In the genomic region with DNA sequence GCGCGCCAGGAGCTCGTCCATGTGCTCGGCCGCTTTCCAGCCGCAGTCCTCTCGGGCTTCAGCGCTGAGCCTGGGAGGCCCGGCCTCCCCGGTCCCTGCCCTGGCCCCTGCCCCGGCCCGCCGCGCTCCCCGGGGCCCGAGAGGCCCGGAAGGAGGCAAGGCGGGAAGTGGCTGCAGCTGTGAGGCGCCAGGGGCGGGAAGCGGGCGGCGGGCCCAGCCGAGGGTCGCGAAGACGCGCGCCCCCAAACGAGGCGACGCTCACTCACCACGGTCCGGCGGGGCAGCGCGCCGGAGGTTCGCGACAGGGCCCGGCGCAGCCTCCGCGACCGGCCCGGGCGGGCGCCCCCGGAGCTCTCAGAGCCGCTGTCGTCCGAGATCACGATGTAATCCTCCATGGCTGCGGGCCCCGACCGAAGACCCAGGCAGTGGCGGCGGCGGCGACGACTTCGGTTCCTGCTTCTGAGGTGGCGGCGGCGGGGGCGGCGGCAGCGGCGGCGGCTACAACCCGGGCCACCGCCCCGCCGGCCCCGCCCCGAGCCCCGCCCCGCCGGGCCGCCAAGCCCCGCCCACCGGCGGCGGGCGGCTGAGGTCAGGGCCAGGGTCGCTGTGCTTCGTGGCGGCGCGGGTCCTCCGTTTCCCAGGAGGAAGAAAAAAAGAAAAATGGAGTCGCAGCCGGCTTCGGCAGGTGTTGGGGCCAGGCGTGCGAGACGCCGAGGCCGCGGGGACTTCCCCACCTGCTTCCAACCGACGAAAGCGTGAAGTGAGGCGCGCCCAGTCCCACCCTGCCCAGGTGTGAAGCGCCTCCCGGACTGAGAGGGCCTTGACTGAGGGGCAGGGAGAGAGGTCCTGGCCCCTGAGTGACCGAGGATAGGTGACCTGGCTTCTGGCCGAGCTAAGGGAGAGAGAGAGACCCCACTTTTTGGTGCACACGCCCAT, we compare ENCODE assay signal across 8 cellular contexts.
DNase-seq lines count a peak whose midpoint lies in the region; ATAC-seq and TF ChIP-seq lines count a peak whose summit lies in the region.
"Not testable (repeated sequence)": the region's sequence is repeated elsewhere in the genome, so short reads cannot be mapped to it uniquely, and the experiment has no call there.

No MANE protein-coding gene starts in this region.

- H3K27ac Mint-ChIP-seq in progenitor cell of endocrine pancreas, result not testable (repeated sequence)

- H3K36me3 Mint-ChIP-seq in progenitor cell of endocrine pancreas (ENCODE audit: insufficient read depth), result not testable (repeated sequence)

- not testable (repeated sequence) for H3K9me2 ChIP-seq in DOHH2 (replicated peaks; ENCODE audit: control insufficient read depth, low read length)

- H3F3A ChIP-seq in DOHH2 (ENCODE audit: control insufficient read depth, insufficient read depth), result not testable (repeated sequence)

- H4K20me1 ChIP-seq in DOHH2 (ENCODE audit: control insufficient read depth, insufficient read depth, low read depth, low read length), result not testable (repeated sequence)

- H3K4me1 ChIP-seq in DOHH2 (ENCODE audit: control insufficient read depth, low read length), result peaks cover 12% of the 10 kb centered on the region
- not testable (repeated sequence) for H3K4me1 ChIP-seq in right atrium auricular region

- H3K4me1 Mint-ChIP-seq in progenitor cell of endocrine pancreas (ENCODE audit: low read depth), result not testable (repeated sequence)

- not testable (repeated sequence) for H3K27ac ChIP-seq in DOHH2 (ENCODE audit: low read depth, low read length); right atrium auricular region

- not testable (repeated sequence) for TF ChIP-seq CTCF in DOHH2 (IDR thresholded peaks at IDR 0.05; ENCODE audit: low read depth, low read length, poor library complexity, severe bottlenecking); right atrium auricular region (IDR thresholded peaks at IDR 0.05); progenitor cell of endocrine pancreas (IDR thresholded peaks at IDR 0.05; ENCODE audit: unreplicated experiment)

- DNase-seq in activated CD4-positive, CD25-positive, alpha-beta regulatory T cell treated with anti-CD3 and anti-CD28 coated beads, Interleukin-2, amount 50 U/mL, for 72 hours, result peak; percentile 80
- DNase-seq in astrocyte of the hippocampus (ENCODE audit: low read depth, low spot score), result peak; percentile 59
- peak; percentile 60 for DNase-seq in right atrium auricular region (ENCODE audit: low spot score)
- peak; percentile 53 for DNase-seq in progenitor cell of endocrine pancreas (ENCODE audit: low spot score, unreplicated experiment)
- peak; percentile 80 for DNase-seq in stimulated activated naive CD8-positive, alpha-beta T cell treated with anti-CD3 and anti-CD28 coated beads, Interleukin-15, Interleukin-2, amounts not matched to agents 100 U/mL and 50 U/mL, for 24 hours

- not testable (repeated sequence) for H3K36me3 ChIP-seq in DOHH2 (ENCODE audit: control insufficient read depth, low read length); right atrium auricular region

- H3K9me3 ChIP-seq in DOHH2 (ENCODE audit: control insufficient read depth, insufficient read depth, low read length); right atrium auricular region: not testable (repeated sequence)

- H3K27me3 ChIP-seq in DOHH2 (ENCODE audit: control insufficient read depth, low read length); right atrium auricular region: not testable (repeated sequence)

- ATAC-seq in GM21717 (IDR thresholded peaks at IDR 0.05; ENCODE audit: unreplicated experiment), result peak; percentile 80
- peak; percentile 36 for ATAC-seq in HG03565 (IDR thresholded peaks at IDR 0.05; ENCODE audit: unreplicated experiment)
- ATAC-seq in stimulated activated naive CD8-positive, alpha-beta T cell treated with anti-CD3 and anti-CD28 coated beads, Interleukin-15, Interleukin-2, amounts not matched to agents 100 U/mL and 50 U/mL, for 24 hours, result peak; percentile 74

- H3K4me2 ChIP-seq in DOHH2 (ENCODE audit: low read length), result peak overlapping the region; percentile 48

- not testable (repeated sequence) for H3K9me3 Mint-ChIP-seq in progenitor cell of endocrine pancreas (ENCODE audit: low read depth)

- peak overlapping the region; percentile 52 for H3K4me3 ChIP-seq in DOHH2 (ENCODE audit: low read length)
- H3K4me3 ChIP-seq in right atrium auricular region, result peak overlapping the region; percentile 59 to 73

- H3K27me3 Mint-ChIP-seq in progenitor cell of endocrine pancreas, result peaks cover 13% of the 10 kb centered on the region

- H3K79me2 ChIP-seq in DOHH2 (ENCODE audit: control insufficient read depth, low read length), result peaks cover 28% of the 10 kb centered on the region

- not testable (repeated sequence) for H3K4me3 Mint-ChIP-seq in progenitor cell of endocrine pancreas (ENCODE audit: low read depth)
